1 cellular context compared by ENCODE assay signal in genomic region chr19:3931041-3931440, GRCh38.
TF ChIP-seq lines count a peak whose summit lies in the region.

No MANE protein-coding gene starts in this region.

TF ChIP-seq in HepG2, 621 proteins besides CTCF, POLR2A, EP300 and RAD21:
- TF ChIP-seq SOX5 (CRISPR knock-in tag; IDR thresholded peaks at IDR 0.05; ENCODE audit: borderline replicate concordance) = no peak
- TF ChIP-seq ZNF337 (CRISPR knock-in tag; IDR thresholded peaks at IDR 0.05; ENCODE audit: borderline replicate concordance, low read depth) = no peak
- TF ChIP-seq ZBTB7A (CRISPR knock-in tag; IDR thresholded peaks at IDR 0.05) = no peak
- no peak for TF ChIP-seq HMG20A (CRISPR knock-in tag; IDR thresholded peaks at IDR 0.05; ENCODE audit: borderline replicate concordance)
- no peak for TF ChIP-seq ZNF17 (CRISPR knock-in tag; IDR thresholded peaks at IDR 0.05)
- no peak for TF ChIP-seq ZNF101 (CRISPR knock-in tag; IDR thresholded peaks at IDR 0.05; ENCODE audit: borderline replicate concordance, low read depth)
- TF ChIP-seq, protein P1, sequence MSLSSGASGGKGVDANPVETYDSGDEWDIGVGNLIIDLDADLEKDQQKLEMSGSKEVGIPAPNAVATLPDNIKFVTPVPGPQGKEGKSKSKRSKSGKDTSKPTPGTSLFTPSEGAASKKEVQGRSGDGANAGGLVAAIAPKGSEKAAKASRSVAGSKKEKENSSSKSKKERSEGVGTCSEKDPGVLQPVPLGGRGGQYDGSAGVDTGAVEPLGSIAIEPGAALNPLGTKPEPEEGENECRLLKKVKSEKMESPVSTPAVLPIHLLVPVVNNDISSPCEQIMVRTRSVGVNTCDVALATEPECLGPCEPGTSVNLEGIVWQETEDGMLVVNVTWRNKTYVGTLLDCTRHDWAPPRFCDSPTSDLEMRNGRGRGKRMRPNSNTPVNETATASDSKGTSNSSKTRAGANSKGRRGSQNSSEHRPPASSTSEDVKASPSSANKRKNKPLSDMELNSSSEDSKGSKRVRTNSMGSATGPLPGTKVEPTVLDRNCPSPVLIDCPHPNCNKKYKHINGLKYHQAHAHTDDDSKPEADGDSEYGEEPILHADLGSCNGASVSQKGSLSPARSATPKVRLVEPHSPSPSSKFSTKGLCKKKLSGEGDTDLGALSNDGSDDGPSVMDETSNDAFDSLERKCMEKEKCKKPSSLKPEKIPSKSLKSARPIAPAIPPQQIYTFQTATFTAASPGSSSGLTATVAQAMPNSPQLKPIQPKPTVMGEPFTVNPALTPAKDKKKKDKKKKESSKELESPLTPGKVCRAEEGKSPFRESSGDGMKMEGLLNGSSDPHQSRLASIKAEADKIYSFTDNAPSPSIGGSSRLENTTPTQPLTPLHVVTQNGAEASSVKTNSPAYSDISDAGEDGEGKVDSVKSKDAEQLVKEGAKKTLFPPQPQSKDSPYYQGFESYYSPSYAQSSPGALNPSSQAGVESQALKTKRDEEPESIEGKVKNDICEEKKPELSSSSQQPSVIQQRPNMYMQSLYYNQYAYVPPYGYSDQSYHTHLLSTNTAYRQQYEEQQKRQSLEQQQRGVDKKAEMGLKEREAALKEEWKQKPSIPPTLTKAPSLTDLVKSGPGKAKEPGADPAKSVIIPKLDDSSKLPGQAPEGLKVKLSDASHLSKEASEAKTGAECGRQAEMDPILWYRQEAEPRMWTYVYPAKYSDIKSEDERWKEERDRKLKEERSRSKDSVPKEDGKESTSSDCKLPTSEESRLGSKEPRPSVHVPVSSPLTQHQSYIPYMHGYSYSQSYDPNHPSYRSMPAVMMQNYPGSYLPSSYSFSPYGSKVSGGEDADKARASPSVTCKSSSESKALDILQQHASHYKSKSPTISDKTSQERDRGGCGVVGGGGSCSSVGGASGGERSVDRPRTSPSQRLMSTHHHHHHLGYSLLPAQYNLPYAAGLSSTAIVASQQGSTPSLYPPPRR (CRISPR knock-in tag; IDR thresholded peaks at IDR 0.05; ENCODE audit: borderline replicate concordance) = no peak
- no peak for TF ChIP-seq NR2F6 (IDR thresholded peaks at IDR 0.05)
- TF ChIP-seq NR2F6 (CRISPR knock-in tag; IDR thresholded peaks at IDR 0.05) = no peak
- no peak for TF ChIP-seq ZNF513 (CRISPR knock-in tag; conservative IDR thresholded peaks at IDR 0.05)
- TF ChIP-seq ZNF121 (CRISPR knock-in tag; IDR thresholded peaks at IDR 0.05) = no peak
